17 cellular contexts compared by ENCODE assay signal in genomic region chr16:83814654-83814985, GRCh38. TPM values are rescaled to one million over a fixed set of nuclear protein-coding genes. Genes with fewer than 3 reads are reported as not detected.
DNase-seq lines count a peak whose midpoint lies in the region; ATAC-seq, FAIRE-seq and TF ChIP-seq lines count a peak whose summit lies in the region.
"Had no signal": no experiment of that assay in that cellular context is flagged by ENCODE, and none has a peak within 500 bp of the region (broad histone marks: within the 10 kb centered on the region; RNA-seq: fewer than 3 reads in every experiment).

No MANE protein-coding gene starts in this region.

- H3K4me1 Mint-ChIP-seq in neural progenitor cell (peaks cover 38% of the 10 kb centered on the region), natural killer cell (no peaks in the 10 kb centered on the region)
- peaks cover 19% of the 10 kb centered on the region for H3K4me1 Mint-ChIP-seq in activated CD8-positive, alpha-beta T cell treated with anti-CD3 and anti-CD28 coated beads for 36 hours (ENCODE audit: low read depth)
- peaks cover 26% of the 10 kb centered on the region for H3K4me1 Mint-ChIP-seq in stimulated activated naive CD8-positive, alpha-beta T cell treated with anti-CD3 and anti-CD28 coated beads, Interleukin-15, amount 100 ng/mL, for 72 hours

- H4K20me1 ChIP-seq in HepG2 (ENCODE audit: insufficient read depth, low read length) (no peaks in the 10 kb centered on the region; the same call in 1 of the 2 replicates), neural progenitor cell (ENCODE audit: low read depth) (no peaks in the 10 kb centered on the region)

- peaks cover 19% of the 10 kb centered on the region for H3K36me3 Mint-ChIP-seq in neural progenitor cell
- H3K36me3 Mint-ChIP-seq in activated CD8-positive, alpha-beta T cell treated with anti-CD3 and anti-CD28 coated beads for 36 hours (ENCODE audit: low read depth): peaks cover 23% of the 10 kb centered on the region
- no peaks in the 10 kb centered on the region for H3K36me3 Mint-ChIP-seq in natural killer cell

- no peak for TF ChIP-seq CTCF in HepG2 (CRISPR knock-in tag; IDR thresholded peaks at IDR 0.05)
- TF ChIP-seq CTCF in right lobe of liver (IDR thresholded peaks at IDR 0.05): no peak
- TF ChIP-seq CTCF in neural progenitor cell (IDR thresholded peaks at IDR 0.05): no peak
- no peak for TF ChIP-seq CTCF in activated CD8-positive, alpha-beta T cell treated with anti-CD3 and anti-CD28 coated beads for 36 hours (IDR thresholded peaks at IDR 0.05)
- no peak for TF ChIP-seq CTCF in mucosa of descending colon (IDR thresholded peaks at IDR 0.05)
- TF ChIP-seq CTCF in natural killer cell (IDR thresholded peaks at IDR 0.05): no peak

- WGBS in HepG2 (ENCODE audit: low lambda C conversion rate): 52% methylated on average over 4 of the region's 4 CpGs
- 86% methylated on average over 3 of the region's 4 CpGs for WGBS in right lobe of liver (ENCODE audit: insufficient coverage, low coverage, low lambda C conversion rate, missing lambda C conversion rate)

- H3F3A ChIP-seq in neural progenitor cell (ENCODE audit: low read depth): peaks cover 28% of the 10 kb centered on the region

- H3K27ac ChIP-seq in HepG2 (ENCODE audit: extremely low read length, insufficient read depth, low read length): peak overlapping the region; percentile 66
- no peak overlapping the region for H3K27ac ChIP-seq in right lobe of liver
- peak overlapping the region; percentile 84 for H3K27ac ChIP-seq in neural progenitor cell
- H3K27ac ChIP-seq: ascending aorta had no signal

- BruUV-seq in HepG2 (replicated peaks; lab: Mats Ljungman, UMichigan): no TSS peak

- H3K4me3 ChIP-seq in HepG2 (replicated peaks in 1 of 3; ENCODE audit: insufficient read depth in 1 of 3, low read depth in 2 of 3, low read length in 3 of 3): peak overlapping the region in 2 of 3 experiments; percentile 11 to 53; a peak in 2 of 6 replicates
- no peak overlapping the region for H3K4me3 ChIP-seq in right lobe of liver
- peak overlapping the region; percentile 8 for H3K4me3 ChIP-seq in endocrine pancreas (ENCODE audit: control insufficient read depth, insufficient read depth, low read length)
- peak overlapping the region; percentile 9 for H3K4me3 ChIP-seq in neural progenitor cell
- no peak overlapping the region for H3K4me3 ChIP-seq in mucosa of descending colon
- H3K4me3 ChIP-seq: ascending aorta had no signal

- H3K27me3 ChIP-seq in HepG2 (ENCODE audit: control insufficient read depth in 1 of 2, insufficient read depth in 2 of 2, low read length in 2 of 2) (peaks cover 1 to 29% of the 10 kb centered on the region in 2 experiments; a peak in 3 of 5 replicates), right lobe of liver (no peaks in the 10 kb centered on the region), endocrine pancreas (ENCODE audit: control insufficient read depth, insufficient read depth, low read length) (no peaks in the 10 kb centered on the region), neural progenitor cell (no peaks in the 10 kb centered on the region)
- H3K27me3 ChIP-seq: ascending aorta had no signal

- POLR2A ChIA-PET in HepG2 (lab: Yijun Ruan, JAX): no interaction called here
- POLR2A ChIA-PET in activated CD8-positive, alpha-beta T cell treated with anti-CD3 and anti-CD28 coated beads for 36 hours (lab: Charles Lee): interaction anchor here (0.8 kb wide), 1 partner anchor 16 kb away, joined by 3 read pairs; no protein-coding TSS in a partner anchor

- H3K4me3 Mint-ChIP-seq in neural progenitor cell (no peak overlapping the region), natural killer cell (no peak overlapping the region)
- no peak overlapping the region for H3K4me3 Mint-ChIP-seq in activated CD8-positive, alpha-beta T cell treated with anti-CD3 and anti-CD28 coated beads for 36 hours
- no peak overlapping the region for H3K4me3 Mint-ChIP-seq in stimulated activated naive CD8-positive, alpha-beta T cell treated with anti-CD3 and anti-CD28 coated beads, Interleukin-15, amount 100 ng/mL, for 72 hours
- H3K4me3 Mint-ChIP-seq: activated T-helper 1 cell treated with anti-CD3 and anti-CD28 coated beads, Interleukin-12 subunit alpha, Interleukin-12 subunit beta, Interleukin-2, Interleukin-4 antibody, amounts not matched to agents 30 ng/mL and 10 ng/mL and 1 ng/mL, durations not matched to agents 14 hours and 24 hours and 36 hours; endodermal cell; naive B cell; stimulated activated naive CD8-positive, alpha-beta T cell treated with anti-CD3 and anti-CD28 coated beads, Interleukin-15, Interleukin-2, amounts not matched to agents 100 ng/mL and 50 ng/mL, for 24 hours had no signal

- CTCF ChIA-PET in HepG2 (lab: Yijun Ruan, JAX; ENCODE audit: low intra/inter-chr PET ratio, low total read pairs): no interaction called here
- CTCF ChIA-PET in activated CD8-positive, alpha-beta T cell treated with anti-CD3 and anti-CD28 coated beads for 36 hours (lab: Charles Lee): interaction anchor here (2.2 kb wide), 1 partner anchor 11 kb away, joined by 11 read pairs; no protein-coding TSS in a partner anchor

- H3K9me3 ChIP-seq in HepG2 (ENCODE audit: low read length) (no peaks in the 10 kb centered on the region), right lobe of liver (no peaks in the 10 kb centered on the region), endocrine pancreas (ENCODE audit: control insufficient read depth, low read length) (no peaks in the 10 kb centered on the region), neural progenitor cell (ENCODE audit: low read depth) (no peaks in the 10 kb centered on the region), mucosa of descending colon (no peaks in the 10 kb centered on the region)
- H3K9me3 ChIP-seq: ascending aorta had no signal

- H3K27me3 Mint-ChIP-seq in neural progenitor cell (ENCODE audit: insufficient read depth, low read depth): peaks cover 3% of the 10 kb centered on the region
- no peaks in the 10 kb centered on the region for H3K27me3 Mint-ChIP-seq in activated CD8-positive, alpha-beta T cell treated with anti-CD3 and anti-CD28 coated beads for 36 hours
- H3K27me3 Mint-ChIP-seq in natural killer cell (ENCODE audit: low read depth in 2 of 2): no peaks in the 10 kb centered on the region
- H3K27me3 Mint-ChIP-seq in stimulated activated naive CD8-positive, alpha-beta T cell treated with anti-CD3 and anti-CD28 coated beads, Interleukin-15, amount 100 ng/mL, for 72 hours: no peaks in the 10 kb centered on the region
- H3K27me3 Mint-ChIP-seq: naive B cell; stimulated activated naive CD8-positive, alpha-beta T cell treated with anti-CD3 and anti-CD28 coated beads, Interleukin-15, Interleukin-2, amounts not matched to agents 100 ng/mL and 50 ng/mL, for 24 hours had no signal

- TF ChIP-seq POLR2A in HepG2 (IDR thresholded peaks at IDR 0.05; ENCODE audit: insufficient read depth in 1 of 2, low read depth in 2 of 2, low read length in 2 of 2) (no peak), right lobe of liver (IDR thresholded peaks at IDR 0.05) (no peak)

- ATAC-seq in HepG2 (peak; percentile 25; the same call in 2 of the 3 replicates), right lobe of liver (no peak), mucosa of descending colon (no peak), natural killer cell (no peak)
- no peak for ATAC-seq in activated CD8-positive, alpha-beta T cell treated with anti-CD3 and anti-CD28 coated beads for 36 hours
- ATAC-seq in stimulated activated naive CD8-positive, alpha-beta T cell treated with anti-CD3 and anti-CD28 coated beads, Interleukin-15, amount 100 ng/mL, for 72 hours: no peak

- H3K9ac ChIP-seq in HepG2 (ENCODE audit: insufficient read depth, low read depth, low read length) (peak overlapping the region; percentile 59; the same call in 1 of the 2 replicates), endocrine pancreas (ENCODE audit: control insufficient read depth, insufficient read depth, low read length) (no peak overlapping the region), neural progenitor cell (no peak overlapping the region)

- DNase-seq in HepG2 (ENCODE audit: low spot score) (no peak), right lobe of liver (no peak), neural progenitor cell (ENCODE audit: low spot score) (no peak), mucosa of descending colon (no peak), natural killer cell (no peak)
- no peak for DNase-seq in activated CD8-positive, alpha-beta T cell treated with anti-CD3 and anti-CD28 coated beads for 36 hours
- DNase-seq in stimulated activated naive CD8-positive, alpha-beta T cell treated with anti-CD3 and anti-CD28 coated beads, Interleukin-15, amount 100 ng/mL, for 72 hours: no peak
- DNase-seq: activated CD4-positive, alpha-beta T cell treated with anti-CD3 and anti-CD28 coated beads, Interleukin-2, amount 50 U/mL, for 1 hour; endodermal cell; naive B cell; NCI-H526; T1000 had no signal

- FAIRE-seq in HepG2 (lab: Jason Lieb, UNC): no peak
- FAIRE-seq: GM18507 had no signal

- H3K36me3 ChIP-seq in HepG2 (replicated peaks in 1 of 2; ENCODE audit: control insufficient read depth in 1 of 2, insufficient read depth in 2 of 2, low read length in 2 of 2): peaks cover 1 to 21% of the 10 kb centered on the region in 2 experiments; a peak in 4 of 5 replicates
- peaks cover 0 to 22% (median 2%) of the 10 kb centered on the region in 4 donors for H3K36me3 ChIP-seq in right lobe of liver
- no peaks in the 10 kb centered on the region for H3K36me3 ChIP-seq in endocrine pancreas (ENCODE audit: control insufficient read depth, insufficient read depth, low read length)
- H3K36me3 ChIP-seq in neural progenitor cell: peaks cover 10% of the 10 kb centered on the region
- H3K36me3 ChIP-seq in mucosa of descending colon (ENCODE audit: low read depth): no peaks in the 10 kb centered on the region

- in situ Hi-C loops in HepG2 (cut with HindIII; ENCODE audit: extremely low pct_ligation_motif_present, low pct_unique_long_range_greater_than_20kb): no loop called here

- H3K4me2 ChIP-seq in HepG2 (ENCODE audit: low read depth, low read length) (peak overlapping the region; percentile 76), neural progenitor cell (peak overlapping the region; percentile 68)

- TF ChIP-seq EP300 in HepG2 (IDR thresholded peaks at IDR 0.05; ENCODE audit: low read depth in 2 of 2, low read length in 2 of 2): no peak
- no peak for TF ChIP-seq EP300 in HepG2 (CRISPR knock-in tag; IDR thresholded peaks at IDR 0.05; ENCODE audit: borderline replicate concordance)

- H3K27ac Mint-ChIP-seq in neural progenitor cell: peak overlapping the region; percentile 95
- H3K27ac Mint-ChIP-seq in activated CD8-positive, alpha-beta T cell treated with anti-CD3 and anti-CD28 coated beads for 36 hours: no peak overlapping the region
- H3K27ac Mint-ChIP-seq in natural killer cell: no peak overlapping the region
- no peak overlapping the region for H3K27ac Mint-ChIP-seq in stimulated activated naive CD8-positive, alpha-beta T cell treated with anti-CD3 and anti-CD28 coated beads, Interleukin-15, amount 100 ng/mL, for 72 hours
- H3K27ac Mint-ChIP-seq: activated T-helper 1 cell treated with anti-CD3 and anti-CD28 coated beads, Interleukin-12 subunit alpha, Interleukin-12 subunit beta, Interleukin-2, Interleukin-4 antibody, amounts not matched to agents 30 ng/mL and 10 ng/mL and 1 ng/mL, durations not matched to agents 14 hours and 24 hours and 36 hours; stimulated activated naive CD8-positive, alpha-beta T cell treated with anti-CD3 and anti-CD28 coated beads, Interleukin-15, Interleukin-2, amounts not matched to agents 100 ng/mL and 50 ng/mL, for 24 hours had no signal

- H3K9me3 Mint-ChIP-seq in neural progenitor cell (no peaks in the 10 kb centered on the region), natural killer cell (no peaks in the 10 kb centered on the region)
- H3K9me3 Mint-ChIP-seq in activated CD8-positive, alpha-beta T cell treated with anti-CD3 and anti-CD28 coated beads for 36 hours: no peaks in the 10 kb centered on the region
- no peaks in the 10 kb centered on the region for H3K9me3 Mint-ChIP-seq in stimulated activated naive CD8-positive, alpha-beta T cell treated with anti-CD3 and anti-CD28 coated beads, Interleukin-15, amount 100 ng/mL, for 72 hours
- H3K9me3 Mint-ChIP-seq: activated T-helper 1 cell treated with anti-CD3 and anti-CD28 coated beads, Interleukin-12 subunit alpha, Interleukin-12 subunit beta, Interleukin-2, Interleukin-4 antibody, amounts not matched to agents 30 ng/mL and 10 ng/mL and 1 ng/mL, durations not matched to agents 14 hours and 24 hours and 36 hours; endodermal cell; naive B cell; stimulated activated naive CD8-positive, alpha-beta T cell treated with anti-CD3 and anti-CD28 coated beads, Interleukin-15, Interleukin-2, amounts not matched to agents 100 ng/mL and 50 ng/mL, for 24 hours had no signal

- H3K4me1 ChIP-seq in HepG2 (ENCODE audit: insufficient read depth, low read length) (peaks cover 37% of the 10 kb centered on the region), right lobe of liver (peaks cover 0 to 15% (median 0%) of the 10 kb centered on the region in 4 donors), endocrine pancreas (ENCODE audit: control insufficient read depth, insufficient read depth, low read length) (peaks cover 10% of the 10 kb centered on the region), neural progenitor cell (peaks cover 20% of the 10 kb centered on the region), mucosa of descending colon (ENCODE audit: low read depth) (no peaks in the 10 kb centered on the region)

- H2AFZ ChIP-seq in HepG2 (ENCODE audit: low read length): no peak overlapping the region
- H2AFZ ChIP-seq in neural progenitor cell (replicated peaks): no peak overlapping the region

- H3K79me2 ChIP-seq in HepG2 (ENCODE audit: insufficient read depth, low read length) (peaks cover 12% of the 10 kb centered on the region), neural progenitor cell (ENCODE audit: low read depth) (peaks cover 24% of the 10 kb centered on the region)

- no peak for TF ChIP-seq RAD21 in HepG2 (CRISPR knock-in tag; IDR thresholded peaks at IDR 0.05)

- intact Hi-C loops in HepG2 (cut with micrococcal nuclease; ENCODE audit: unreplicated experiment) (no loop called here), right lobe of liver (cut with DNase I) (no loop called here), mucosa of descending colon (cut with DNase I, micrococcal nuclease) (no loop called here), natural killer cell (cut with micrococcal nuclease) (no loop called here)
- intact Hi-C loops in activated CD8-positive, alpha-beta T cell treated with anti-CD3 and anti-CD28 coated beads for 36 hours (cut with micrococcal nuclease): no loop called here

RNA-seq across cellular contexts. Expression of gene HSBP1, which starts 6.8 kb away (rescaled TPM):
- total RNA-seq in HepG2 (2016; rRNA removed; fragmentation: Illumina TruSeq; extraction: Trizol) (292 and 469 TPM in 2 replicates), right lobe of liver (10 to 100 TPM in 4 of 6 experiments, 1 to 10 TPM in 2; 5.6 to 46.2 (median 35.2) TPM), neural progenitor cell (ENCODE audit: low replicate concordance) (36.6 and 87.6 TPM in 2 replicates), mucosa of descending colon (10 to 100 TPM; 76.9 to 89.2 (median 78.9) TPM), natural killer cell (10 to 100 TPM; 34.8 to 39.6 (median 37.8) TPM)
- 90.0 and 120 TPM in 2 replicates for total RNA-seq in HepG2 (2016; cell fraction: cytosol; rRNA removed; fragmentation: Illumina TruSeq; extraction: Trizol; ENCODE audit: low read depth)
- total RNA-seq in HepG2 (2016; cell fraction: insoluble cytoplasmic fraction; rRNA removed; fragmentation: Illumina TruSeq; extraction: Trizol): 306 and 489 TPM in 2 replicates
- total RNA-seq in HepG2 (2016; cell fraction: membrane; rRNA removed; fragmentation: Illumina TruSeq; extraction: Trizol): 174 and 189 TPM in 2 replicates
- 120 and 128 TPM in 2 replicates for total RNA-seq in HepG2 (2016; cell fraction: nucleus; rRNA removed; fragmentation: Illumina TruSeq; extraction: Trizol)
- 209 and 249 TPM in 2 replicates for polyA plus RNA-seq in HepG2 (2011; rRNA removed)
- 65.8 and 77.6 TPM in 2 replicates for polyA plus RNA-seq in HepG2 (2011; cell fraction: cytosol; rRNA removed)
- polyA plus RNA-seq in HepG2 (2011; cell fraction: nucleus; rRNA removed): 38.6 and 45.2 TPM in 2 replicates
- polyA plus RNA-seq in HepG2 (2012): 219 and 268 TPM in 2 replicates
- 132 and 186 TPM in 2 replicates for polyA plus RNA-seq in HepG2 (2016; cell fraction: cytosol; fragmentation: Illumina TruSeq; extraction: Trizol; ENCODE audit: low read depth)
- 432 and 474 TPM in 2 replicates for polyA plus RNA-seq in HepG2 (2016; cell fraction: insoluble cytoplasmic fraction; fragmentation: Illumina TruSeq; extraction: Trizol; ENCODE audit: low read depth)
- polyA plus RNA-seq in HepG2 (2016; cell fraction: membrane; fragmentation: Illumina TruSeq; extraction: Trizol; ENCODE audit: low read depth): 169 and 214 TPM in 2 replicates
- 174 and 214 TPM in 2 replicates for polyA plus RNA-seq in HepG2 (2016; cell fraction: nucleus; fragmentation: Illumina TruSeq; extraction: Trizol; ENCODE audit: insufficient read depth, low read depth)
- polyA minus RNA-seq in HepG2 (2011; rRNA and poly(A)+ RNA removed; ENCODE audit: low replicate concordance): 34.2 and 39.9 TPM in 2 replicates
- 36.2 and 37.8 TPM in 2 replicates for polyA minus RNA-seq in HepG2 (2011; cell fraction: cytosol; rRNA and poly(A)+ RNA removed)
- 26.5 and 28.5 TPM in 2 replicates for polyA minus RNA-seq in HepG2 (2011; cell fraction: nucleus; rRNA and poly(A)+ RNA removed)
- total RNA-seq in activated CD8-positive, alpha-beta T cell treated with anti-CD3 and anti-CD28 coated beads for 36 hours: 10 to 100 TPM; 68.2 to 71.8 TPM

Comparison
In these comparisons a context has a peak if more than half of its experiments do, and no peak if none do; other contexts are left out.
1. H3K27ac ChIP-seq: peak in HepG2 (single experiment) and neural progenitor cell (single experiment); none in right lobe of liver (0 of 3).
2. H3K4me3 ChIP-seq: peak in HepG2 (2 of 3), endocrine pancreas (single experiment) and neural progenitor cell (single experiment); none in right lobe of liver (0 of 3) and mucosa of descending colon (single experiment).